ENCODE assay signal across 1 cellular context in genomic region chr22:41447435-41448188, GRCh38.
TF ChIP-seq lines count a peak whose summit lies in the region.

No MANE protein-coding gene starts in this region.

TF ChIP-seq in HepG2, 621 proteins besides CTCF, POLR2A, EP300 and RAD21 (continued from another document and continues in another):
- TF ChIP-seq HNF1A (IDR thresholded peaks at IDR 0.05; ENCODE audit: low read depth) (no peak), HNF1A (CRISPR knock-in tag; IDR thresholded peaks at IDR 0.05; ENCODE audit: borderline replicate concordance) (0 out of 2 replicates have a peak, but pooled peaks have one; percentile 19), GTF3A (CRISPR knock-in tag; conservative IDR thresholded peaks at IDR 0.05) (no peak), HOXA3 (CRISPR knock-in tag; IDR thresholded peaks at IDR 0.05) (no peak), ETV6 (CRISPR knock-in tag; conservative IDR thresholded peaks at IDR 0.05) (no peak; the same call in 1 of the 2 replicates), ZNF337 (CRISPR knock-in tag; IDR thresholded peaks at IDR 0.05; ENCODE audit: borderline replicate concordance, low read depth) (no peak), TBX2 (CRISPR knock-in tag; IDR thresholded peaks at IDR 0.05; ENCODE audit: borderline replicate concordance) (no peak), HMGA1 (CRISPR knock-in tag; conservative IDR thresholded peaks at IDR 0.05) (no peak), DNMT1 (CRISPR knock-in tag; IDR thresholded peaks at IDR 0.05) (no peak), ZNF512 (CRISPR knock-in tag; IDR thresholded peaks at IDR 0.05) (no peak), ATF5 (CRISPR knock-in tag; IDR thresholded peaks at IDR 0.05; ENCODE audit: low read depth) (no peak), KDM1A (CRISPR knock-in tag; IDR thresholded peaks at IDR 0.05) (no peak), SMAD3 (CRISPR knock-in tag; IDR thresholded peaks at IDR 0.05) (0 out of 2 replicates have a peak, but pooled peaks have one; percentile 22), IRX3 (CRISPR knock-in tag; IDR thresholded peaks at IDR 0.05; ENCODE audit: borderline replicate concordance, low read depth) (peak; percentile 48; the same call in 1 of the 2 replicates), TAF15 (IDR thresholded peaks at IDR 0.05; ENCODE audit: low read depth, low read length, poor library complexity, severe bottlenecking) (no peak), ZBED4 (CRISPR knock-in tag; IDR thresholded peaks at IDR 0.05; ENCODE audit: borderline replicate concordance) (no peak; the same call in 1 of the 2 replicates), YY1 (IDR thresholded peaks at IDR 0.05; ENCODE audit: insufficient read depth, insufficient replicate concordance, low read depth, low read length) (peak; percentile 9), ZBTB38 (CRISPR knock-in tag; IDR thresholded peaks at IDR 0.05) (no peak), ZXDC (CRISPR knock-in tag; IDR thresholded peaks at IDR 0.05) (0 out of 2 replicates have a peak, but pooled peaks have one; percentile 35), U2AF1 (optimal IDR thresholded peaks at IDR 0.05; ENCODE audit: low read depth, low read length) (no peak), SAFB2 (CRISPR knock-in tag; IDR thresholded peaks at IDR 0.05; ENCODE audit: borderline replicate concordance, low read depth) (no peak), RXRA (CRISPR knock-in tag; IDR thresholded peaks at IDR 0.05) (no peak), ZNF414 (CRISPR knock-in tag; IDR thresholded peaks at IDR 0.05) (no peak), ZNF44 (CRISPR knock-in tag; IDR thresholded peaks at IDR 0.05) (no peak), ZMYM4 (CRISPR knock-in tag; IDR thresholded peaks at IDR 0.05) (0 out of 2 replicates have a peak, but pooled peaks have one; percentile 1), NCOR1 (IDR thresholded peaks at IDR 0.05; ENCODE audit: borderline replicate concordance, low read length) (peak; percentile 52; the same call in 1 of the 2 replicates), ZC3H13 (CRISPR knock-in tag; IDR thresholded peaks at IDR 0.05) (peak; percentile 30; the same call in 1 of the 2 replicates), ARID2 (CRISPR knock-in tag; IDR thresholded peaks at IDR 0.05; ENCODE audit: borderline replicate concordance) (no peak; the same call in 1 of the 2 replicates), ZNF282 (IDR thresholded peaks at IDR 0.05; ENCODE audit: partially characterized antibody) (no peak), KDM3A (CRISPR knock-in tag; IDR thresholded peaks at IDR 0.05; ENCODE audit: low read depth) (no peak), KLF12 (CRISPR knock-in tag; IDR thresholded peaks at IDR 0.05; ENCODE audit: borderline replicate concordance) (0 out of 2 replicates have a peak, but pooled peaks have one; percentile 25), YEATS4 (CRISPR knock-in tag; IDR thresholded peaks at IDR 0.05; ENCODE audit: borderline replicate concordance) (0 out of 2 replicates have a peak, but pooled peaks have one; percentile 20), ARNTL (CRISPR knock-in tag; IDR thresholded peaks at IDR 0.05) (0 out of 2 replicates have a peak, but pooled peaks have one; percentile 53), RBFOX2 (IDR thresholded peaks at IDR 0.05; ENCODE audit: low read depth, low read length) (peak; percentile 94), ELF1 (CRISPR knock-in tag; IDR thresholded peaks at IDR 0.05) (no peak), PHF8 (CRISPR knock-in tag; IDR thresholded peaks at IDR 0.05) (0 out of 2 replicates have a peak, but pooled peaks have one; percentile 16), NFE2L1 (CRISPR knock-in tag; IDR thresholded peaks at IDR 0.05; ENCODE audit: borderline replicate concordance) (no peak), UBTF (CRISPR knock-in tag; IDR thresholded peaks at IDR 0.05) (0 out of 2 replicates have a peak, but pooled peaks have one; percentile 8), HCFC1 (IDR thresholded peaks at IDR 0.05; ENCODE audit: low read depth, low read length) (no peak), ZBTB33 (CRISPR knock-in tag; IDR thresholded peaks at IDR 0.05) (no peak), ZNF768 (CRISPR knock-in tag; IDR thresholded peaks at IDR 0.05) (0 out of 2 replicates have a peak, but pooled peaks have one; percentile 15), MYPOP (CRISPR knock-in tag; IDR thresholded peaks at IDR 0.05) (no peak), CBFB (CRISPR knock-in tag; IDR thresholded peaks at IDR 0.05) (peak; percentile 5; the same call in 1 of the 2 replicates), ZNF441 (CRISPR knock-in tag; IDR thresholded peaks at IDR 0.05; ENCODE audit: borderline replicate concordance) (no peak)
